8 cellular contexts compared by ENCODE assay signal in the genomic region with DNA sequence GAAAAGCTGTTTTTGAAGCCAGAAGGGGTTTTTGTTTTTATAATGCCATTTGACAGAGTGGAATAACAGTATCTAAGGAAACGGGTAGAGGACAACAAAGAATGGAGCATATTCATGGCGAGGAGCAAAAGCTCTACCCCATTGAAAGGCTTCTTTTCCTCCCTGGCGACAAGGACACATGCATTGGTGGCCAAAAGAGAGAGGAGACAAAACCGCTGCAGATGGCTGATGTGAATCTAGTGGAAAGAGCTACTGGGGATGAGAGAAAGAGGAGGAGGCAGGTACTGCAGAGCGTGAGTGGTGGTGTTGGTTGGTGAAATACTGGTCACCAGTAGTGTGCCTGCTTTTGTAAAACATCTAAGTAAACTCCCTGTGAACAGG. TPM values are rescaled to one million over a fixed set of nuclear protein-coding genes. Genes with fewer than 3 reads are reported as not detected.
DNase-seq lines count a peak whose midpoint lies in the region; ATAC-seq and TF ChIP-seq lines count a peak whose summit lies in the region.

No MANE protein-coding gene starts in this region.

- H3K4me3 Mint-ChIP-seq in activated naive CD8-positive, alpha-beta T cell treated with anti-CD3 and anti-CD28 coated beads for 36 hours, result peak overlapping the region; percentile 92

- H3K4me1 ChIP-seq in right cardiac atrium (ENCODE audit: control insufficient read depth, insufficient read depth, low read length), result peaks cover 5% of the 10 kb centered on the region

- H3K4me3 ChIP-seq in right cardiac atrium (ENCODE audit: low read length) (peak overlapping the region; percentile 68), retinal pigment epithelial cell (ENCODE audit: low read length) (peak overlapping the region; percentile 83)

- no peak for TF ChIP-seq CTCF in retinal pigment epithelial cell (conservative IDR thresholded peaks at IDR 0.05; ENCODE audit: low read depth, low read length)
- no peak for TF ChIP-seq CTCF in GM20000 (IDR thresholded peaks at IDR 0.05; ENCODE audit: extremely low read depth, missing control alignments)

- intact Hi-C loops in right cardiac atrium (cut with DNase I), result no loop called here

- no peaks in the 10 kb centered on the region for H3K36me3 ChIP-seq in KOPT-K1 (ENCODE audit: insufficient read depth, low read length)

- H3K4me1 Mint-ChIP-seq in activated naive CD8-positive, alpha-beta T cell treated with anti-CD3 and anti-CD28 coated beads for 36 hours, result peaks cover 17% of the 10 kb centered on the region

- peak; percentile 15 for ATAC-seq in GM19324 (IDR thresholded peaks at IDR 0.05; ENCODE audit: low FRiP score, unreplicated experiment)
- ATAC-seq in right cardiac atrium, result peak; percentile 4 to 36

- H3K27me3 ChIP-seq in right cardiac atrium (ENCODE audit: control insufficient read depth, insufficient read depth), result no peaks in the 10 kb centered on the region

- H3K27ac Mint-ChIP-seq in activated naive CD8-positive, alpha-beta T cell treated with anti-CD3 and anti-CD28 coated beads for 36 hours, result peak overlapping the region; percentile 84

- H3K27me3 Mint-ChIP-seq in activated naive CD8-positive, alpha-beta T cell treated with anti-CD3 and anti-CD28 coated beads for 36 hours, result no peaks in the 10 kb centered on the region

- H3K9me3 Mint-ChIP-seq in activated naive CD8-positive, alpha-beta T cell treated with anti-CD3 and anti-CD28 coated beads for 36 hours, result no peaks in the 10 kb centered on the region

- H3K9me3 ChIP-seq in KOPT-K1 (ENCODE audit: insufficient read depth, low read length, poor library complexity, severe bottlenecking), result no peaks in the 10 kb centered on the region
- no peaks in the 10 kb centered on the region for H3K9me3 ChIP-seq in right cardiac atrium (ENCODE audit: control insufficient read depth, low read length)

- H3K36me3 Mint-ChIP-seq in activated naive CD8-positive, alpha-beta T cell treated with anti-CD3 and anti-CD28 coated beads for 36 hours, result peaks cover 6% of the 10 kb centered on the region

- WGBS in right cardiac atrium, result 7% methylated on average over 5 of the region's 5 CpGs

- peak overlapping the region; percentile 56 for H3K27ac ChIP-seq in KOPT-K1 (ENCODE audit: low read depth, low read length, poor library complexity, severe bottlenecking)
- no peak overlapping the region for H3K27ac ChIP-seq in right cardiac atrium (ENCODE audit: low read length)

- DNase-seq in C1 segment of cervical spinal cord (lab: John Stamatoyannopoulos, UW), result peak in 12 of 14 donors; percentile 49 to 84 (median 72)
- DNase-seq in activated naive CD8-positive, alpha-beta T cell treated with anti-CD3 and anti-CD28 coated beads for 36 hours, result peak; percentile 3
- no peak for DNase-seq in right cardiac atrium
- DNase-seq in retinal pigment epithelial cell (ENCODE audit: low read depth), result no peak
- no peak for DNase-seq in T-helper 9 cell
- no peak for DNase-seq in GM20000 (ENCODE audit: low spot score)

RNA-seq across cellular contexts. Expression of gene APC, which starts 0.5 kb away (rescaled TPM):
- total RNA-seq in activated naive CD8-positive, alpha-beta T cell treated with anti-CD3 and anti-CD28 coated beads for 36 hours, result 10 to 100 TPM; 19.5 to 19.8 TPM
- 10 to 100 TPM; 41.2 to 46.3 (median 41.8) TPM for total RNA-seq in right cardiac atrium
- polyA plus RNA-seq in right cardiac atrium, result 5.4 TPM

Comparison
In these comparisons a context has a peak if more than half of its experiments do, and no peak if none do; other contexts are left out.
1. DNase-seq: peak in C1 segment of cervical spinal cord (12 of 14) and activated naive CD8-positive, alpha-beta T cell treated with anti-CD3 and anti-CD28 coated beads for 36 hours (single experiment); none in right cardiac atrium (0 of 3), retinal pigment epithelial cell (single experiment), T-helper 9 cell (single experiment) and GM20000 (single experiment).